ENCODE assay signal across 8 cellular contexts in the genomic region with DNA sequence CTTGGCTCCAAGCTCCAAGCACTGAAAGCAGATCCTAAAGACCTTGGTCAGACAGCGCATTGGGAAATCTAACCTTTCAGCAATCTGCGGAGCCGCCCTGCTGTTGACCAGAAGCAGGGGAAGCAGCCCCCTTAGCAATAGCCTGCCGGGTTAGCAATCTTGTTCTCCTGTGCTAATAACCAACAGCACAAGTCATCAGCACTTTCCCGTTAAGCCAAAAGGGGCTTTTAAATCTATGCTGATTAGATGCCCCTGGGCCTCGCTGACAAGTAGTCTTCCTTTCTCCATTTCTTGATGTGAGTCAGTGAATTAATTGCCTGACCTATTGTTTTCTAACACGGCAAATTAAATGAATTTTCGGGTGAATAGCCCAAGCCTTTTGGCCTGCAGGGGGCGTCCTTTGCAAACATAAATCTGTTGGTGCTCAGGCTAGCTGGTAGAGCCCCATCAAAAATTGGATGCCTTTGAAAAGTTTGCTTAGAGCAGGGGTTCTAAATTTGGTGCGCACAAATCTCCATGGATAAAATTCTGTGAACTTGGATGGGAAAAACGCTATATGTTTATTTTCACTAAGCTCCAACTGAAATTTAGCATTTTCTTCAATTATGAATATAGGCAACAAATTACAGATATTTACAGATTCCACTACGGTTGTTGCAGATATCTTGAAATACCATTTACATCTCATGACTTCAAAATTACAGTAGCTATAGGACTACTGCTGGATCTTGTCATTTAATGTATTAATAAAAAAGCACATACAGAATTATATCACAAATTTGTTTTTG. TPM values are rescaled to one million over a fixed set of nuclear protein-coding genes. Genes with fewer than 3 reads are reported as not detected.
DNase-seq lines count a peak whose midpoint lies in the region; ATAC-seq and TF ChIP-seq lines count a peak whose summit lies in the region.

No MANE protein-coding gene starts in this region.

- no peaks in the 10 kb centered on the region for H3K36me3 ChIP-seq in OCI-LY3 (replicated peaks; ENCODE audit: low read depth, low read length)
- H3K36me3 ChIP-seq in naive thymus-derived CD4-positive, alpha-beta T cell (ENCODE audit: control insufficient read depth in 2 of 3, insufficient read depth in 3 of 3, low read length in 3 of 3): no peaks in the 10 kb centered on the region

- H3K27ac ChIP-seq in OCI-LY3 (ENCODE audit: low read length): no peak overlapping the region
- no peak overlapping the region for H3K27ac ChIP-seq in naive thymus-derived CD4-positive, alpha-beta T cell (ENCODE audit: low read depth, low read length)

- TF ChIP-seq CTCF in GM10266 (IDR thresholded peaks at IDR 0.05; ENCODE audit: control insufficient read depth, insufficient read depth, low read depth, missing control alignments): peak; percentile 84
- peak; percentile 92 for TF ChIP-seq CTCF in OCI-LY3 (IDR thresholded peaks at IDR 0.05; ENCODE audit: low read depth, low read length)

- intact Hi-C loops in naive thymus-derived CD4-positive, alpha-beta T cell (cut with micrococcal nuclease): loop anchor here (1.0 to 5.0 kb wide), 9 partner anchors 327 to 1197 kb away; partner anchors contain the start of genes SPATS2L (in 2 of the 2), CLK1 (in 1 of the 2), KCTD18 (in 1 of the 2) and SGO2 (in 1 of the 2)

- peaks cover 0 to 22% (median 0%) of the 10 kb centered on the region in 7 donors for H3K4me1 Mint-ChIP-seq in naive thymus-derived CD4-positive, alpha-beta T cell

- peak overlapping the region in 1 of 10 donors; percentile 39 for H3K4me3 Mint-ChIP-seq in naive thymus-derived CD4-positive, alpha-beta T cell

- H3K27me3 ChIP-seq in OCI-LY3 (ENCODE audit: low read depth, low read length): no peaks in the 10 kb centered on the region
- H3K27me3 ChIP-seq in naive thymus-derived CD4-positive, alpha-beta T cell (ENCODE audit: control insufficient read depth in 2 of 2, insufficient read depth in 2 of 2, low read length in 2 of 2): no peaks in the 10 kb centered on the region

- H3K4me2 ChIP-seq in OCI-LY3 (ENCODE audit: low read length): peak overlapping the region; percentile 72

- peaks cover 0 to 2% (median 0%) of the 10 kb centered on the region in 11 donors for H3K9me3 Mint-ChIP-seq in naive thymus-derived CD4-positive, alpha-beta T cell

- H3K9me3 ChIP-seq in OCI-LY3 (ENCODE audit: insufficient read depth, low read length): no peaks in the 10 kb centered on the region
- no peaks in the 10 kb centered on the region for H3K9me3 ChIP-seq in naive thymus-derived CD4-positive, alpha-beta T cell (ENCODE audit: control insufficient read depth in 2 of 3, low read length in 3 of 3)

- peak overlapping the region; percentile 40; the same call in 1 of the 2 replicates for H2AFZ ChIP-seq in OCI-LY3 (ENCODE audit: low read depth, low read length)

- H3K36me3 Mint-ChIP-seq in naive thymus-derived CD4-positive, alpha-beta T cell: peaks cover 0 to 12% (median 4%) of the 10 kb centered on the region in 5 donors

- CTCF ChIA-PET in naive thymus-derived CD4-positive, alpha-beta T cell (lab: Charles Lee): interaction anchor here (0.6 to 2.9 kb wide), 5 partner anchors 104 to 504 kb away, joined by 3 to 37 read pairs (median 14); no protein-coding TSS in a partner anchor

- no peak overlapping the region for H3K9ac ChIP-seq in OCI-LY3 (ENCODE audit: low read length)

- peak; percentile 40 for DNase-seq in GM10266 (ENCODE audit: extremely low spot score)
- DNase-seq in activated CD8-positive, alpha-beta memory T cell treated with anti-CD3 and anti-CD28 coated beads, Interleukin-2, amount 50 U/mL, for 48 hours: peak; percentile 95
- peak; percentile 42 to 79 (median 71) for DNase-seq in naive thymus-derived CD4-positive, alpha-beta T cell
- peak; percentile 83 for DNase-seq in stimulated activated CD8-positive, alpha-beta memory T cell treated with anti-CD3 and anti-CD28 coated beads, Interleukin-7, amount 100 ng/mL, for 24 hours (ENCODE audit: low read depth)

- H4K20me1 ChIP-seq in OCI-LY3 (ENCODE audit: insufficient read depth, low read length): no peaks in the 10 kb centered on the region

- peaks cover 11% of the 10 kb centered on the region for H3K4me1 ChIP-seq in OCI-LY3 (ENCODE audit: low read length)
- H3K4me1 ChIP-seq in naive thymus-derived CD4-positive, alpha-beta T cell (ENCODE audit: control insufficient read depth in 2 of 2, insufficient read depth in 2 of 2, low read length in 2 of 2): no peaks in the 10 kb centered on the region

- POLR2A ChIA-PET in naive thymus-derived CD4-positive, alpha-beta T cell (lab: Charles Lee): interaction anchor here (0.6 to 1.2 kb wide), 2 partner anchors 122 to 504 kb away, joined by 3 read pairs; no protein-coding TSS in a partner anchor

- no peaks in the 10 kb centered on the region for H3K79me2 ChIP-seq in OCI-LY3 (ENCODE audit: low read length)

- peak overlapping the region; percentile 51 for H3K4me3 ChIP-seq in OCI-LY3 (ENCODE audit: low read length)
- H3K4me3 ChIP-seq in naive thymus-derived CD4-positive, alpha-beta T cell (ENCODE audit: low read length): no peak overlapping the region

- H3K27ac Mint-ChIP-seq in naive thymus-derived CD4-positive, alpha-beta T cell: no peak overlapping the region

- peaks cover 0 to 2% (median 0%) of the 10 kb centered on the region in 5 donors for H3K27me3 Mint-ChIP-seq in naive thymus-derived CD4-positive, alpha-beta T cell

- peak; percentile 40 for ATAC-seq in HG03342 (IDR thresholded peaks at IDR 0.05; ENCODE audit: unreplicated experiment)
- peak; percentile 67 for ATAC-seq in esophagus mucosa
- peak; percentile 85 for ATAC-seq in naive thymus-derived CD4-positive, alpha-beta T cell
- ATAC-seq in HG02840 (IDR thresholded peaks at IDR 0.05; ENCODE audit: low FRiP score, unreplicated experiment): no peak

RNA-seq across cellular contexts. Expression of gene MAIP1, which starts 24.7 kb away (rescaled TPM):
- total RNA-seq in esophagus mucosa: 17.7 TPM
- total RNA-seq in naive thymus-derived CD4-positive, alpha-beta T cell: 10 to 100 TPM; 14.5 to 27.8 (median 19.8) TPM
- 10 to 100 TPM; 16.3 to 17.9 TPM for polyA plus RNA-seq in naive thymus-derived CD4-positive, alpha-beta T cell

RNA-seq across cellular contexts. Expression of gene TYW5, which starts 24.7 kb away (rescaled TPM):
- 4.5 TPM for total RNA-seq in esophagus mucosa
- total RNA-seq in naive thymus-derived CD4-positive, alpha-beta T cell: 10 to 100 TPM in 4 of 5 experiments, 1 to 10 TPM in 1; 6.3 to 13.3 (median 11.2) TPM
- polyA plus RNA-seq in naive thymus-derived CD4-positive, alpha-beta T cell: 1 to 10 TPM; 2.7 to 3.7 TPM

Comparison
In these comparisons a context has a peak if more than half of its experiments do, and no peak if none do; other contexts are left out.
1. DNase-seq: peak in every context shown above with its lines; median percentile 95 in activated CD8-positive, alpha-beta memory T cell treated with anti-CD3 and anti-CD28 coated beads, Interleukin-2, amount 50 U/mL, for 48 hours; 83 in stimulated activated CD8-positive, alpha-beta memory T cell treated with anti-CD3 and anti-CD28 coated beads, Interleukin-7, amount 100 ng/mL, for 24 hours; 71 in naive thymus-derived CD4-positive, alpha-beta T cell; 40 in GM10266.